ENCODE assay signal across 8 cellular contexts in genomic region chr16:27449434-27450188, GRCh38. TPM values are rescaled to one million over a fixed set of nuclear protein-coding genes. Genes with fewer than 3 reads are reported as not detected.
A peak's percentile ranks its signal among the peaks of the same experiment; 100 is the strongest.
DNase-seq lines count a peak whose midpoint lies in the region; ATAC-seq lines count a peak whose summit lies in the region.

No MANE protein-coding gene starts in this region.

- H3K4me3 Mint-ChIP-seq in natural killer cell treated with Interleukin-12 subunit alpha and Interleukin-12 subunit beta and Interleukin-15 and Interleukin-18, amount 100 ng/mL, for 72 hours, result peak overlapping the region; percentile 87

- peak overlapping the region; percentile 93 to 100 for H3K27ac Mint-ChIP-seq in natural killer cell treated with Interleukin-12 subunit alpha and Interleukin-12 subunit beta and Interleukin-15 and Interleukin-18, amount 100 ng/mL, for 72 hours

- H3K36me3 Mint-ChIP-seq in natural killer cell treated with Interleukin-12 subunit alpha and Interleukin-12 subunit beta and Interleukin-15 and Interleukin-18, amount 100 ng/mL, for 72 hours, result peaks cover 35% of the 10 kb centered on the region

- DNase-seq in activated CD8-positive, alpha-beta memory T cell treated with anti-CD3 and anti-CD28 coated beads, Interleukin-2, amount 50 U/mL, for 24 hours (ENCODE audit: extremely low read depth), result peak; percentile 58
- peak; percentile 96 for DNase-seq in natural killer cell treated with Interleukin-12 subunit alpha and Interleukin-12 subunit beta and Interleukin-15 and Interleukin-18, amount 100 ng/mL, for 72 hours (ENCODE audit: low spot score)
- DNase-seq in hypothalamus (lab: John Stamatoyannopoulos, UW) (no peak), NCI-H1436 (lab: John Stamatoyannopoulos, UW) (no peak), DMS 273 (lab: John Stamatoyannopoulos, UW; ENCODE audit: unreplicated experiment) (no peak)

- no peaks in the 10 kb centered on the region for H3K27me3 Mint-ChIP-seq in natural killer cell treated with Interleukin-12 subunit alpha and Interleukin-12 subunit beta and Interleukin-15 and Interleukin-18, amount 100 ng/mL, for 72 hours

- ATAC-seq in GM18498 (IDR thresholded peaks at IDR 0.05; ENCODE audit: unreplicated experiment) (peak; percentile 46), HG03097 (IDR thresholded peaks at IDR 0.05; ENCODE audit: low FRiP score, unreplicated experiment) (peak; percentile 36), HG02623 (IDR thresholded peaks at IDR 0.05; ENCODE audit: unreplicated experiment) (no peak)
- ATAC-seq in natural killer cell treated with Interleukin-12 subunit alpha and Interleukin-12 subunit beta and Interleukin-15 and Interleukin-18, amount 100 ng/mL, for 72 hours, result peak; percentile 89 to 90

- peaks cover 71 to 88% of the 10 kb centered on the region in 2 donors for H3K4me1 Mint-ChIP-seq in natural killer cell treated with Interleukin-12 subunit alpha and Interleukin-12 subunit beta and Interleukin-15 and Interleukin-18, amount 100 ng/mL, for 72 hours (ENCODE audit: low read depth in 2 of 2)

- no peaks in the 10 kb centered on the region for H3K9me3 Mint-ChIP-seq in natural killer cell treated with Interleukin-12 subunit alpha and Interleukin-12 subunit beta and Interleukin-15 and Interleukin-18, amount 100 ng/mL, for 72 hours

RNA-seq across cellular contexts. Expression of gene IL21R, which starts 47.6 kb away (rescaled TPM):
- total RNA-seq in natural killer cell treated with Interleukin-12 subunit alpha and Interleukin-12 subunit beta and Interleukin-15 and Interleukin-18, amount 100 ng/mL, for 72 hours, result 10 to 100 TPM; 58.3 to 64.4 TPM

Comparison
In these comparisons a context has a peak if more than half of its experiments do, and no peak if none do; other contexts are left out.
1. DNase-seq: peak in activated CD8-positive, alpha-beta memory T cell treated with anti-CD3 and anti-CD28 coated beads, Interleukin-2, amount 50 U/mL, for 24 hours (single experiment) and natural killer cell treated with Interleukin-12 subunit alpha and Interleukin-12 subunit beta and Interleukin-15 and Interleukin-18, amount 100 ng/mL, for 72 hours (single experiment); none in hypothalamus (0 of 51), NCI-H1436 (single experiment) and DMS 273 (single experiment).